In genomic region chr17:72492941-72493340, GRCh38 we compare ENCODE assay signal across 1 cellular context.
TF ChIP-seq lines count a peak whose summit lies in the region.

No MANE protein-coding gene starts in this region.

TF ChIP-seq in HepG2, 621 proteins besides CTCF, POLR2A, EP300 and RAD21 (continued from another document and continues in another):
- no peak for TF ChIP-seq ZNF343 (CRISPR knock-in tag; IDR thresholded peaks at IDR 0.05)
- TF ChIP-seq ZNF12 (CRISPR knock-in tag; IDR thresholded peaks at IDR 0.05) = no peak
- TF ChIP-seq RFXAP (CRISPR knock-in tag; IDR thresholded peaks at IDR 0.05; ENCODE audit: borderline replicate concordance) = no peak
- TF ChIP-seq SOX5 (CRISPR knock-in tag; IDR thresholded peaks at IDR 0.05; ENCODE audit: borderline replicate concordance) = peak; percentile 55; the same call in 1 of the 2 replicates
- TF ChIP-seq ZNF143 (CRISPR knock-in tag; IDR thresholded peaks at IDR 0.05) = no peak; the same call in 1 of the 2 replicates
- no peak for TF ChIP-seq ZNF737 (CRISPR knock-in tag; IDR thresholded peaks at IDR 0.05; ENCODE audit: borderline replicate concordance)
- TF ChIP-seq SP5 (CRISPR knock-in tag; IDR thresholded peaks at IDR 0.05; ENCODE audit: borderline replicate concordance, low read depth) = no peak
- TF ChIP-seq ZNF530 (CRISPR knock-in tag; IDR thresholded peaks at IDR 0.05; ENCODE audit: low read depth) = no peak
- TF ChIP-seq XBP1 (CRISPR knock-in tag; IDR thresholded peaks at IDR 0.05) = no peak
- no peak for TF ChIP-seq ZNF501 (CRISPR knock-in tag; IDR thresholded peaks at IDR 0.05)
- TF ChIP-seq HOXD1 (CRISPR knock-in tag; IDR thresholded peaks at IDR 0.05) = no peak
- TF ChIP-seq, protein P1, sequence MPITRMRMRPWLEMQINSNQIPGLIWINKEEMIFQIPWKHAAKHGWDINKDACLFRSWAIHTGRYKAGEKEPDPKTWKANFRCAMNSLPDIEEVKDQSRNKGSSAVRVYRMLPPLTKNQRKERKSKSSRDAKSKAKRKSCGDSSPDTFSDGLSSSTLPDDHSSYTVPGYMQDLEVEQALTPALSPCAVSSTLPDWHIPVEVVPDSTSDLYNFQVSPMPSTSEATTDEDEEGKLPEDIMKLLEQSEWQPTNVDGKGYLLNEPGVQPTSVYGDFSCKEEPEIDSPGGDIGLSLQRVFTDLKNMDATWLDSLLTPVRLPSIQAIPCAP (CRISPR knock-in tag; IDR thresholded peaks at IDR 0.05; ENCODE audit: low read depth) = no peak
- TF ChIP-seq ZBTB3 (CRISPR knock-in tag; IDR thresholded peaks at IDR 0.05; ENCODE audit: borderline replicate concordance, low read depth) = no peak
- TF ChIP-seq ATAD3A (CRISPR knock-in tag; IDR thresholded peaks at IDR 0.05) = no peak
- no peak for TF ChIP-seq ZNF557 (CRISPR knock-in tag; IDR thresholded peaks at IDR 0.05)
- TF ChIP-seq ZNF33A (CRISPR knock-in tag; IDR thresholded peaks at IDR 0.05; ENCODE audit: borderline replicate concordance) = no peak
- TF ChIP-seq, protein P2, sequence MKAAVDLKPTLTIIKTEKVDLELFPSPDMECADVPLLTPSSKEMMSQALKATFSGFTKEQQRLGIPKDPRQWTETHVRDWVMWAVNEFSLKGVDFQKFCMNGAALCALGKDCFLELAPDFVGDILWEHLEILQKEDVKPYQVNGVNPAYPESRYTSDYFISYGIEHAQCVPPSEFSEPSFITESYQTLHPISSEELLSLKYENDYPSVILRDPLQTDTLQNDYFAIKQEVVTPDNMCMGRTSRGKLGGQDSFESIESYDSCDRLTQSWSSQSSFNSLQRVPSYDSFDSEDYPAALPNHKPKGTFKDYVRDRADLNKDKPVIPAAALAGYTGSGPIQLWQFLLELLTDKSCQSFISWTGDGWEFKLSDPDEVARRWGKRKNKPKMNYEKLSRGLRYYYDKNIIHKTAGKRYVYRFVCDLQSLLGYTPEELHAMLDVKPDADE (CRISPR knock-in tag; IDR thresholded peaks at IDR 0.05) = no peak
- no peak for TF ChIP-seq ZNF788 (CRISPR knock-in tag; IDR thresholded peaks at IDR 0.05; ENCODE audit: borderline replicate concordance)
- no peak for TF ChIP-seq CBFB (CRISPR knock-in tag; IDR thresholded peaks at IDR 0.05)
- no peak for TF ChIP-seq NFE2L2 (IDR thresholded peaks at IDR 0.05; ENCODE audit: low read length)
- no peak for TF ChIP-seq MXD4 (CRISPR knock-in tag; IDR thresholded peaks at IDR 0.05)
- TF ChIP-seq, protein P3, sequence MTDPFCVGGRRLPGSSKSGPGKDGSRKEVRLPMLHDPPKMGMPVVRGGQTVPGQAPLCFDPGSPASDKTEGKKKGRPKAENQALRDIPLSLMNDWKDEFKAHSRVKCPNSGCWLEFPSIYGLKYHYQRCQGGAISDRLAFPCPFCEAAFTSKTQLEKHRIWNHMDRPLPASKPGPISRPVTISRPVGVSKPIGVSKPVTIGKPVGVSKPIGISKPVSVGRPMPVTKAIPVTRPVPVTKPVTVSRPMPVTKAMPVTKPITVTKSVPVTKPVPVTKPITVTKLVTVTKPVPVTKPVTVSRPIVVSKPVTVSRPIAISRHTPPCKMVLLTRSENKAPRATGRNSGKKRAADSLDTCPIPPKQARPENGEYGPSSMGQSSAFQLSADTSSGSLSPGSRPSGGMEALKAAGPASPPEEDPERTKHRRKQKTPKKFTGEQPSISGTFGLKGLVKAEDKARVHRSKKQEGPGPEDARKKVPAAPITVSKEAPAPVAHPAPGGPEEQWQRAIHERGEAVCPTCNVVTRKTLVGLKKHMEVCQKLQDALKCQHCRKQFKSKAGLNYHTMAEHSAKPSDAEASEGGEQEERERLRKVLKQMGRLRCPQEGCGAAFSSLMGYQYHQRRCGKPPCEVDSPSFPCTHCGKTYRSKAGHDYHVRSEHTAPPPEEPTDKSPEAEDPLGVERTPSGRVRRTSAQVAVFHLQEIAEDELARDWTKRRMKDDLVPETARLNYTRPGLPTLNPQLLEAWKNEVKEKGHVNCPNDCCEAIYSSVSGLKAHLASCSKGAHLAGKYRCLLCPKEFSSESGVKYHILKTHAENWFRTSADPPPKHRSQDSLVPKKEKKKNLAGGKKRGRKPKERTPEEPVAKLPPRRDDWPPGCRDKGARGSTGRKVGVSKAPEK (CRISPR knock-in tag; IDR thresholded peaks at IDR 0.05; ENCODE audit: borderline replicate concordance) = no peak
- no peak for TF ChIP-seq ZNF709 (CRISPR knock-in tag; IDR thresholded peaks at IDR 0.05)
- TF ChIP-seq ZNF713 (CRISPR knock-in tag; IDR thresholded peaks at IDR 0.05) = no peak
- peak; percentile 44 for TF ChIP-seq TEAD3 (CRISPR knock-in tag; optimal IDR thresholded peaks at IDR 0.05; ENCODE audit: borderline replicate concordance)
- no peak for TF ChIP-seq TAF15 (IDR thresholded peaks at IDR 0.05; ENCODE audit: low read depth, low read length, poor library complexity, severe bottlenecking)
- no peak for TF ChIP-seq ZNF567 (CRISPR knock-in tag; IDR thresholded peaks at IDR 0.05; ENCODE audit: borderline replicate concordance)
- TF ChIP-seq ZBTB40 (IDR thresholded peaks at IDR 0.05) = no peak
- TF ChIP-seq ZBTB40 (CRISPR knock-in tag; IDR thresholded peaks at IDR 0.05) = no peak
- no peak for TF ChIP-seq ZNF468 (CRISPR knock-in tag; IDR thresholded peaks at IDR 0.05)
- TF ChIP-seq ZNF263 (CRISPR knock-in tag; IDR thresholded peaks at IDR 0.05) = 0 out of 2 replicates have a peak, but pooled peaks have one; percentile 34
- TF ChIP-seq AHR (CRISPR knock-in tag; IDR thresholded peaks at IDR 0.05) = 0 out of 2 replicates have a peak, but pooled peaks have one; percentile 43
- no peak for TF ChIP-seq ZNF333 (CRISPR knock-in tag; IDR thresholded peaks at IDR 0.05; ENCODE audit: borderline replicate concordance)
- TF ChIP-seq ZNF792 (CRISPR knock-in tag; IDR thresholded peaks at IDR 0.05) = no peak
- TF ChIP-seq CCAR2 (optimal IDR thresholded peaks at IDR 0.05; ENCODE audit: low read depth, low read length) = no peak
- TF ChIP-seq STAT5B (CRISPR knock-in tag; IDR thresholded peaks at IDR 0.05) = no peak
- peak; percentile 99 for TF ChIP-seq TBL1XR1 (IDR thresholded peaks at IDR 0.05; ENCODE audit: borderline replicate concordance, low read length, partially characterized antibody)
- TF ChIP-seq, protein P4, sequence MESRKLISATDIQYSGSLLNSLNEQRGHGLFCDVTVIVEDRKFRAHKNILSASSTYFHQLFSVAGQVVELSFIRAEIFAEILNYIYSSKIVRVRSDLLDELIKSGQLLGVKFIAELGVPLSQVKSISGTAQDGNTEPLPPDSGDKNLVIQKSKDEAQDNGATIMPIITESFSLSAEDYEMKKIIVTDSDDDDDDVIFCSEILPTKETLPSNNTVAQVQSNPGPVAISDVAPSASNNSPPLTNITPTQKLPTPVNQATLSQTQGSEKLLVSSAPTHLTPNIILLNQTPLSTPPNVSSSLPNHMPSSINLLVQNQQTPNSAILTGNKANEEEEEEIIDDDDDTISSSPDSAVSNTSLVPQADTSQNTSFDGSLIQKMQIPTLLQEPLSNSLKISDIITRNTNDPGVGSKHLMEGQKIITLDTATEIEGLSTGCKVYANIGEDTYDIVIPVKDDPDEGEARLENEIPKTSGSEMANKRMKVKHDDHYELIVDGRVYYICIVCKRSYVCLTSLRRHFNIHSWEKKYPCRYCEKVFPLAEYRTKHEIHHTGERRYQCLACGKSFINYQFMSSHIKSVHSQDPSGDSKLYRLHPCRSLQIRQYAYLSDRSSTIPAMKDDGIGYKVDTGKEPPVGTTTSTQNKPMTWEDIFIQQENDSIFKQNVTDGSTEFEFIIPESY (CRISPR knock-in tag; IDR thresholded peaks at IDR 0.05) = no peak
- TF ChIP-seq ZNF549 (CRISPR knock-in tag; IDR thresholded peaks at IDR 0.05) = no peak
- TF ChIP-seq, protein P5, sequence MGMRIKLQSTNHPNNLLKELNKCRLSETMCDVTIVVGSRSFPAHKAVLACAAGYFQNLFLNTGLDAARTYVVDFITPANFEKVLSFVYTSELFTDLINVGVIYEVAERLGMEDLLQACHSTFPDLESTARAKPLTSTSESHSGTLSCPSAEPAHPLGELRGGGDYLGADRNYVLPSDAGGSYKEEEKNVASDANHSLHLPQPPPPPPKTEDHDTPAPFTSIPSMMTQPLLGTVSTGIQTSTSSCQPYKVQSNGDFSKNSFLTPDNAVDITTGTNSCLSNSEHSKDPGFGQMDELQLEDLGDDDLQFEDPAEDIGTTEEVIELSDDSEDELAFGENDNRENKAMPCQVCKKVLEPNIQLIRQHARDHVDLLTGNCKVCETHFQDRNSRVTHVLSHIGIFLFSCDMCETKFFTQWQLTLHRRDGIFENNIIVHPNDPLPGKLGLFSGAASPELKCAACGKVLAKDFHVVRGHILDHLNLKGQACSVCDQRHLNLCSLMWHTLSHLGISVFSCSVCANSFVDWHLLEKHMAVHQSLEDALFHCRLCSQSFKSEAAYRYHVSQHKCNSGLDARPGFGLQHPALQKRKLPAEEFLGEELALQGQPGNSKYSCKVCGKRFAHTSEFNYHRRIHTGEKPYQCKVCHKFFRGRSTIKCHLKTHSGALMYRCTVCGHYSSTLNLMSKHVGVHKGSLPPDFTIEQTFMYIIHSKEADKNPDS (CRISPR knock-in tag; IDR thresholded peaks at IDR 0.05) = no peak
- TF ChIP-seq RXRB (CRISPR knock-in tag; IDR thresholded peaks at IDR 0.05; ENCODE audit: borderline replicate concordance) = peak; percentile 95
- no peak for TF ChIP-seq ZBTB7B (CRISPR knock-in tag; IDR thresholded peaks at IDR 0.05)
- no peak for TF ChIP-seq ZNF556 (CRISPR knock-in tag; IDR thresholded peaks at IDR 0.05; ENCODE audit: borderline replicate concordance)
- no peak for TF ChIP-seq JUN (CRISPR knock-in tag; IDR thresholded peaks at IDR 0.05)
- TF ChIP-seq, protein P6, sequence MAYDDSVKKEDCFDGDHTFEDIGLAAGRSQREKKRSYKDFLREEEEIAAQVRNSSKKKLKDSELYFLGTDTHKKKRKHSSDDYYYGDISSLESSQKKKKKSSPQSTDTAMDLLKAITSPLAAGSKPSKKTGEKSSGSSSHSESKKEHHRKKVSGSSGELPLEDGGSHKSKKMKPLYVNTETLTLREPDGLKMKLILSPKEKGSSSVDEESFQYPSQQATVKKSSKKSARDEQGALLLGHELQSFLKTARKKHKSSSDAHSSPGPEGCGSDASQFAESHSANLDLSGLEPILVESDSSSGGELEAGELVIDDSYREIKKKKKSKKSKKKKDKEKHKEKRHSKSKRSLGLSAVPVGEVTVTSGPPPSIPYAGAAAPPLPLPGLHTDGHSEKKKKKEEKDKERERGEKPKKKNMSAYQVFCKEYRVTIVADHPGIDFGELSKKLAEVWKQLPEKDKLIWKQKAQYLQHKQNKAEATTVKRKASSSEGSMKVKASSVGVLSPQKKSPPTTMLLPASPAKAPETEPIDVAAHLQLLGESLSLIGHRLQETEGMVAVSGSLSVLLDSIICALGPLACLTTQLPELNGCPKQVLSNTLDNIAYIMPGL (CRISPR knock-in tag; IDR thresholded peaks at IDR 0.05; ENCODE audit: borderline replicate concordance in 1 of 2, low read depth in 1 of 2) = no peak
- TF ChIP-seq ZFY (CRISPR knock-in tag; IDR thresholded peaks at IDR 0.05) = peak; percentile 31; the same call in 1 of the 2 replicates
